ENCODE assay signal across 9 cellular contexts in genomic region chr16:341974-342336, GRCh38. TPM values are rescaled to one million over a fixed set of nuclear protein-coding genes. Genes with fewer than 3 reads are reported as not detected.
DNase-seq lines count a peak whose midpoint lies in the region; ATAC-seq and TF ChIP-seq lines count a peak whose summit lies in the region.
"Not testable (repeated sequence)": the region's sequence is repeated elsewhere in the genome, so short reads cannot be mapped to it uniquely, and the experiment has no call there.
"Had no signal": no experiment of that assay in that cellular context is flagged by ENCODE, and none has a peak within 500 bp of the region (broad histone marks: within the 10 kb centered on the region; RNA-seq: fewer than 3 reads in every experiment).

No MANE protein-coding gene starts in this region.

- not testable (repeated sequence) for H3K9me3 Mint-ChIP-seq in CD14-positive monocyte; GM23338; activated naive CD8-positive, alpha-beta T cell (ENCODE audit: low read depth); dendritic cell treated with granulocyte-macrophage colony-stimulating factor and Interleukin-4, amounts not matched to agents 40 ng/mL and 50 ng/mL, for 4 days; naive thymus-derived CD4-positive, alpha-beta T cell; neural progenitor cell

- H3K4me3 Mint-ChIP-seq in CD14-positive monocyte; GM23338; dendritic cell treated with granulocyte-macrophage colony-stimulating factor and Interleukin-4, amounts not matched to agents 40 ng/mL and 50 ng/mL, for 4 days; neural progenitor cell: not testable (repeated sequence)
- peak overlapping the region; percentile 38 for H3K4me3 Mint-ChIP-seq in activated naive CD8-positive, alpha-beta T cell
- peak overlapping the region in 6 of 10 donors; percentile 31 to 63 (median 42) for H3K4me3 Mint-ChIP-seq in naive thymus-derived CD4-positive, alpha-beta T cell

- POLR2A ChIA-PET in RWPE1 (lab: Yijun Ruan, JAX; ENCODE audit: low non-redundant PET); naive thymus-derived CD4-positive, alpha-beta T cell (lab: Charles Lee): not testable (repeated sequence)

- H2AFZ ChIP-seq in GM23338; neural progenitor cell (replicated peaks): not testable (repeated sequence)

- not testable (repeated sequence) for H3K9ac ChIP-seq in neural progenitor cell

- H3K36me3 Mint-ChIP-seq in CD14-positive monocyte: peaks cover 38 to 53% of the 10 kb centered on the region in 2 donors
- peaks cover 58% of the 10 kb centered on the region for H3K36me3 Mint-ChIP-seq in GM23338 (ENCODE audit: low read depth)
- H3K36me3 Mint-ChIP-seq in activated naive CD8-positive, alpha-beta T cell: not testable (repeated sequence)
- H3K36me3 Mint-ChIP-seq in dendritic cell treated with granulocyte-macrophage colony-stimulating factor and Interleukin-4, amounts not matched to agents 40 ng/mL and 50 ng/mL, for 4 days (ENCODE audit: low read depth): peaks cover 59% of the 10 kb centered on the region
- H3K36me3 Mint-ChIP-seq in naive thymus-derived CD4-positive, alpha-beta T cell: peaks cover 4 to 37% (median 5%) of the 10 kb centered on the region in 5 donors
- H3K36me3 Mint-ChIP-seq in neural progenitor cell: peaks cover 40% of the 10 kb centered on the region

- H3K27ac ChIP-seq in GM23338 (ENCODE audit: low read depth) (peak overlapping the region; percentile 55; the same call in 1 of the 2 replicates), RWPE1 (peak overlapping the region; percentile 33; the same call in 1 of the 2 replicates)
- H3K27ac ChIP-seq in naive thymus-derived CD4-positive, alpha-beta T cell (ENCODE audit: low read depth, low read length); neural progenitor cell: not testable (repeated sequence)

- H3K9me2 ChIP-seq in GM23338 (ENCODE audit: insufficient read depth): not testable (repeated sequence)

- not testable (repeated sequence) for ATAC-seq in GM23338; naive thymus-derived CD4-positive, alpha-beta T cell

- not testable (repeated sequence) for TF ChIP-seq CTCF in CD14-positive monocyte (IDR thresholded peaks at IDR 0.05); GM23338 (conservative IDR thresholded peaks at IDR 0.05; ENCODE audit: low read depth in 2 of 2); RWPE1 (conservative IDR thresholded peaks at IDR 0.05; ENCODE audit: low read depth); neural progenitor cell (IDR thresholded peaks at IDR 0.05)

- peak overlapping the region in 5 of 7 donors; percentile 8 to 84 (median 72) for H3K27ac Mint-ChIP-seq in CD14-positive monocyte
- H3K27ac Mint-ChIP-seq in GM23338: peak overlapping the region; percentile 54; the same call in 1 of the 2 replicates
- H3K27ac Mint-ChIP-seq in activated naive CD8-positive, alpha-beta T cell: not testable (repeated sequence)
- peak overlapping the region; percentile 54 for H3K27ac Mint-ChIP-seq in dendritic cell treated with granulocyte-macrophage colony-stimulating factor and Interleukin-4, amounts not matched to agents 40 ng/mL and 50 ng/mL, for 4 days
- H3K27ac Mint-ChIP-seq in naive thymus-derived CD4-positive, alpha-beta T cell: peak overlapping the region in 5 of 9 donors; percentile 1 to 79 (median 48)
- peak overlapping the region; percentile 80 for H3K27ac Mint-ChIP-seq in neural progenitor cell

- H4K20me1 ChIP-seq in GM23338 (replicated peaks; ENCODE audit: insufficient read depth) (peaks cover 46% of the 10 kb centered on the region), neural progenitor cell (ENCODE audit: low read depth) (peaks cover 28% of the 10 kb centered on the region)

- DNase-seq in CD14-positive monocyte (ENCODE audit: low spot score); GM23338 (ENCODE audit: low spot score); RWPE1 (ENCODE audit: low spot score); naive thymus-derived CD4-positive, alpha-beta T cell; neural progenitor cell (ENCODE audit: low spot score): not testable (repeated sequence)

- H3K27me3 ChIP-seq in GM23338 (ENCODE audit: insufficient read depth); naive thymus-derived CD4-positive, alpha-beta T cell (ENCODE audit: control insufficient read depth in 2 of 2, insufficient read depth in 2 of 2, low read length in 2 of 2); neural progenitor cell: not testable (repeated sequence)

- not testable (repeated sequence) for H3K9me3 ChIP-seq in naive thymus-derived CD4-positive, alpha-beta T cell (ENCODE audit: control insufficient read depth in 2 of 3, low read length in 3 of 3); neural progenitor cell (ENCODE audit: low read depth)

- not testable (repeated sequence) for H3K27me3 Mint-ChIP-seq in CD14-positive monocyte (ENCODE audit: low read depth in 3 of 3); GM23338 (ENCODE audit: insufficient read depth, low read depth, poor library complexity); activated naive CD8-positive, alpha-beta T cell; dendritic cell treated with granulocyte-macrophage colony-stimulating factor and Interleukin-4, amounts not matched to agents 40 ng/mL and 50 ng/mL, for 4 days; naive thymus-derived CD4-positive, alpha-beta T cell; neural progenitor cell (ENCODE audit: insufficient read depth, low read depth)

- intact Hi-C loops in CD14-positive monocyte (cut with micrococcal nuclease); dendritic cell treated with granulocyte-macrophage colony-stimulating factor and Interleukin-4, amounts not matched to agents 40 ng/mL and 50 ng/mL, for 4 days (cut with micrococcal nuclease); naive thymus-derived CD4-positive, alpha-beta T cell (cut with micrococcal nuclease): not testable (repeated sequence)

- H3K36me3 ChIP-seq in GM23338 (ENCODE audit: insufficient read depth); neural progenitor cell: not testable (repeated sequence)
- H3K36me3 ChIP-seq in naive thymus-derived CD4-positive, alpha-beta T cell (ENCODE audit: control insufficient read depth in 2 of 3, insufficient read depth in 3 of 3, low read length in 3 of 3): peaks cover 0 to 37% (median 4%) of the 10 kb centered on the region in 3 experiments

- not testable (repeated sequence) for H3K4me1 ChIP-seq in GM23338 (ENCODE audit: insufficient read depth); neural progenitor cell
- peaks cover 21 to 35% of the 10 kb centered on the region in 2 donors for H3K4me1 ChIP-seq in naive thymus-derived CD4-positive, alpha-beta T cell (ENCODE audit: control insufficient read depth in 2 of 2, insufficient read depth in 2 of 2, low read length in 2 of 2)

- not testable (repeated sequence) for H3K4me2 ChIP-seq in GM23338, neural progenitor cell

- H3K4me1 Mint-ChIP-seq in CD14-positive monocyte: peaks cover 56% of the 10 kb centered on the region
- not testable (repeated sequence) for H3K4me1 Mint-ChIP-seq in GM23338, neural progenitor cell
- peaks cover 73% of the 10 kb centered on the region for H3K4me1 Mint-ChIP-seq in activated naive CD8-positive, alpha-beta T cell (ENCODE audit: low read depth)
- peaks cover 63% of the 10 kb centered on the region for H3K4me1 Mint-ChIP-seq in dendritic cell treated with granulocyte-macrophage colony-stimulating factor and Interleukin-4, amounts not matched to agents 40 ng/mL and 50 ng/mL, for 4 days (ENCODE audit: low read depth)
- H3K4me1 Mint-ChIP-seq in naive thymus-derived CD4-positive, alpha-beta T cell: peaks cover 26 to 80% (median 62%) of the 10 kb centered on the region in 7 donors

- H3F3A ChIP-seq in GM23338 (replicated peaks; ENCODE audit: low read depth); neural progenitor cell (ENCODE audit: low read depth): not testable (repeated sequence)

- peaks cover 100% of the 10 kb centered on the region for H3K79me2 ChIP-seq in GM23338 (replicated peaks; ENCODE audit: insufficient read depth)
- H3K79me2 ChIP-seq in neural progenitor cell (ENCODE audit: low read depth): peaks cover 88% of the 10 kb centered on the region

- H3K4me3 ChIP-seq in GM23338; naive thymus-derived CD4-positive, alpha-beta T cell (ENCODE audit: low read length); neural progenitor cell: not testable (repeated sequence)

- CTCF ChIA-PET in RWPE1 (lab: Yijun Ruan, JAX): not testable (repeated sequence)
- CTCF ChIA-PET in naive thymus-derived CD4-positive, alpha-beta T cell (lab: Charles Lee): interaction anchor here (0.6 to 1.1 kb wide), 3 partner anchors 9 to 224 kb away, joined by 3 to 5 read pairs (median 4); no protein-coding TSS in a partner anchor

RNA-seq across cellular contexts. Expression of gene AXIN1, which starts 10.6 kb away (rescaled TPM):
- polyA plus RNA-seq in CD14-positive monocyte (under 1 TPM; 0.30 to 0.74 TPM), GM23338 (2016; fragmentation: Nextera tagmentation; extraction: Ambion mirVana) (14.3 and 15.0 TPM in 2 replicates)
- 50.6 and 54.5 TPM in 2 replicates for total RNA-seq in GM23338 (2014; rRNA removed; shearing (Covaris generic))
- total RNA-seq in naive thymus-derived CD4-positive, alpha-beta T cell: 10 to 100 TPM; 25.6 to 45.9 (median 37.5) TPM
- polyA plus RNA-seq in naive thymus-derived CD4-positive, alpha-beta T cell: 1 to 10 TPM; 1.2 to 2.5 TPM
- total RNA-seq in neural progenitor cell (ENCODE audit: low replicate concordance): 19.6 and 35.4 TPM in 2 replicates

RNA-seq across cellular contexts. Expression of gene MRPL28, which starts 28.4 kb away (rescaled TPM):
- 10 to 100 TPM; 88.1 to 88.5 TPM for polyA plus RNA-seq in CD14-positive monocyte
- 115 and 169 TPM in 2 replicates for total RNA-seq in GM23338 (2014; rRNA removed; shearing (Covaris generic))
- polyA plus RNA-seq in GM23338 (2016; fragmentation: Nextera tagmentation; extraction: Ambion mirVana): 129 and 135 TPM in 2 replicates
- 10 to 100 TPM; 21.9 to 86.2 (median 26.5) TPM for total RNA-seq in naive thymus-derived CD4-positive, alpha-beta T cell
- 10 to 100 TPM; 44.1 to 71.7 TPM for polyA plus RNA-seq in naive thymus-derived CD4-positive, alpha-beta T cell
- 82.2 and 138 TPM in 2 replicates for total RNA-seq in neural progenitor cell (ENCODE audit: low replicate concordance)

RNA-seq across cellular contexts. Expression of gene PGAP6, which starts 39.8 kb away (rescaled TPM):
- 10 to 100 TPM; 18.2 to 39.8 TPM for polyA plus RNA-seq in CD14-positive monocyte
- total RNA-seq in GM23338 (2014; rRNA removed; shearing (Covaris generic)): 98.7 and 112 TPM in 2 replicates
- polyA plus RNA-seq in GM23338 (2016; fragmentation: Nextera tagmentation; extraction: Ambion mirVana): 25.1 and 29.5 TPM in 2 replicates
- 100 to 1,000 TPM in 1 of 5 experiments, 10 to 100 TPM in 4; 32.2 to 107 (median 89.4) TPM for total RNA-seq in naive thymus-derived CD4-positive, alpha-beta T cell
- 10 to 100 TPM; 17.0 to 52.4 TPM for polyA plus RNA-seq in naive thymus-derived CD4-positive, alpha-beta T cell
- 16.7 and 49.5 TPM in 2 replicates for total RNA-seq in neural progenitor cell (ENCODE audit: low replicate concordance)

RNA-seq across cellular contexts. Expression of gene NME4, which starts 55.0 kb away (rescaled TPM):
- polyA plus RNA-seq in CD14-positive monocyte (10 to 100 TPM; 26.9 to 31.4 TPM), GM23338 (2016; fragmentation: Nextera tagmentation; extraction: Ambion mirVana) (511 and 521 TPM in 2 replicates)
- total RNA-seq in GM23338 (2014; rRNA removed; shearing (Covaris generic)): 228 and 249 TPM in 2 replicates
- total RNA-seq in naive thymus-derived CD4-positive, alpha-beta T cell: 10 to 100 TPM; 40.2 to 58.1 (median 42.9) TPM
- 10 to 100 TPM; 76.7 to 88.6 TPM for polyA plus RNA-seq in naive thymus-derived CD4-positive, alpha-beta T cell
- total RNA-seq in neural progenitor cell (ENCODE audit: low replicate concordance): 93.3 and 236 TPM in 2 replicates

RNA-seq across cellular contexts. Expression of gene PDIA2, which starts 59.0 kb away (rescaled TPM):
- polyA plus RNA-seq in CD14-positive monocyte: not detected
- 0.87 TPM in 1 of 2 replicates, not detected in the other for total RNA-seq in GM23338 (2014; rRNA removed; shearing (Covaris generic))
- polyA plus RNA-seq in GM23338 (2016; fragmentation: Nextera tagmentation; extraction: Ambion mirVana): 0.39 and 0.52 TPM in 2 replicates
- total RNA-seq in naive thymus-derived CD4-positive, alpha-beta T cell: under 1 TPM in 1 of 5 experiments, not detected in 4; 0.42 TPM
- polyA plus RNA-seq in naive thymus-derived CD4-positive, alpha-beta T cell: not detected
- total RNA-seq in neural progenitor cell (ENCODE audit: low replicate concordance): 0.53 TPM in 1 of 2 replicates, not detected in the other
- total RNA-seq: CD4-positive, alpha-beta memory T cell had no signal
- polyA plus RNA-seq: BJ; CD4-positive, alpha-beta memory T cell had no signal
